8 cellular contexts compared by ENCODE assay signal in genomic region chr16:58732545-58733247, GRCh38. TPM values are rescaled to one million over a fixed set of nuclear protein-coding genes. Genes with fewer than 3 reads are reported as not detected.
DNase-seq lines count a peak whose midpoint lies in the region; ATAC-seq and TF ChIP-seq lines count a peak whose summit lies in the region.

No MANE protein-coding gene starts in this region.

- no peaks in the 10 kb centered on the region for H3K9me3 ChIP-seq in DOHH2 (ENCODE audit: control insufficient read depth, insufficient read depth, low read length)
- no peaks in the 10 kb centered on the region for H3K9me3 ChIP-seq in HUES64 (ENCODE audit: insufficient read depth, low read depth, low read length)
- H3K9me3 ChIP-seq in upper lobe of right lung, result no peaks in the 10 kb centered on the region

- H3K27ac ChIP-seq in DOHH2 (ENCODE audit: low read depth, low read length) (peak overlapping the region; percentile 71), HUES64 (ENCODE audit: low read depth, low read length) (no peak overlapping the region), upper lobe of right lung (peak overlapping the region; percentile 78)

- in situ Hi-C loops in astrocyte of the spinal cord (cut with HindIII; ENCODE audit: low sequenced_read_pairs), result no loop called here

- WGBS in HUES64, result 56% methylated on average over 9 of the region's 9 CpGs

- peak overlapping the region; percentile 86 for H3K9ac ChIP-seq in HUES64 (ENCODE audit: low read depth, low read length)

- no peaks in the 10 kb centered on the region for H3K36me3 Mint-ChIP-seq in memory B cell

- peaks cover 18% of the 10 kb centered on the region for H3K4me1 Mint-ChIP-seq in memory B cell

- peaks cover 10% of the 10 kb centered on the region for H3F3A ChIP-seq in DOHH2 (ENCODE audit: control insufficient read depth, insufficient read depth)

- intact Hi-C loops in upper lobe of right lung (cut with DNase I), result no loop called here

- H4K20me1 ChIP-seq in DOHH2 (ENCODE audit: control insufficient read depth, insufficient read depth, low read depth, low read length), result peaks cover 11% of the 10 kb centered on the region; the same call in 1 of the 2 replicates

- peak overlapping the region; percentile 99 for H3K4me3 Mint-ChIP-seq in memory B cell

- peak; percentile 39 for ATAC-seq in GM21381 (IDR thresholded peaks at IDR 0.05; ENCODE audit: unreplicated experiment)
- no peak for ATAC-seq in memory B cell (ENCODE audit: low read depth)
- no peak for ATAC-seq in upper lobe of right lung

- no peaks in the 10 kb centered on the region for H3K9me2 ChIP-seq in DOHH2 (replicated peaks; ENCODE audit: control insufficient read depth, low read length)

- TF ChIP-seq CTCF in DOHH2 (IDR thresholded peaks at IDR 0.05; ENCODE audit: low read depth, low read length, poor library complexity, severe bottlenecking) (no peak), astrocyte of the spinal cord (IDR thresholded peaks at IDR 0.05; ENCODE audit: low read depth, low read length) (no peak), upper lobe of right lung (IDR thresholded peaks at IDR 0.05) (no peak)

- DNase-seq in astrocyte of the spinal cord (ENCODE audit: low read depth, low spot score) (peak; percentile 48), memory B cell (ENCODE audit: low spot score in 2 of 2) (no peak), upper lobe of right lung (no peak), DMS153 treated with DMSO at 0.1 percent for 48 hours (lab: John Stamatoyannopoulos, UW; ENCODE audit: unreplicated experiment) (no peak)
- DNase-seq in NK-92 treated with Interleukin-12 subunit alpha and Interleukin-12 subunit beta, amount 100 ng/mL, for 24 hours (lab: John Stamatoyannopoulos, UW), result no peak

- H3K27ac Mint-ChIP-seq in memory B cell, result peak overlapping the region; percentile 91

- H3K36me3 ChIP-seq in DOHH2 (ENCODE audit: control insufficient read depth, low read length), result peaks cover 53% of the 10 kb centered on the region
- H3K36me3 ChIP-seq in HUES64 (ENCODE audit: insufficient read depth, low read length), result peaks cover 20% of the 10 kb centered on the region
- H3K36me3 ChIP-seq in upper lobe of right lung, result no peaks in the 10 kb centered on the region

- no peaks in the 10 kb centered on the region for H3K27me3 Mint-ChIP-seq in memory B cell

- H3K27me3 ChIP-seq in DOHH2 (ENCODE audit: control insufficient read depth, low read length) (no peaks in the 10 kb centered on the region), HUES64 (ENCODE audit: insufficient read depth, low read length) (no peaks in the 10 kb centered on the region), upper lobe of right lung (no peaks in the 10 kb centered on the region)

- no peaks in the 10 kb centered on the region for H3K9me3 Mint-ChIP-seq in memory B cell

- H3K4me1 ChIP-seq in DOHH2 (ENCODE audit: control insufficient read depth, low read length) (peaks cover 67% of the 10 kb centered on the region), HUES64 (ENCODE audit: insufficient read depth, low read length) (peaks cover 13% of the 10 kb centered on the region; the same call in 1 of the 2 replicates), upper lobe of right lung (peaks cover 14% of the 10 kb centered on the region)

- H3K4me3 ChIP-seq in DOHH2 (ENCODE audit: low read length) (peak overlapping the region; percentile 81), HUES64 (ENCODE audit: low read length) (peak overlapping the region; percentile 84), astrocyte of the spinal cord (ENCODE audit: low read depth, low read length) (peak overlapping the region; percentile 83), upper lobe of right lung (peak overlapping the region; percentile 84)

- H3K79me2 ChIP-seq in DOHH2 (ENCODE audit: control insufficient read depth, low read length), result peaks cover 65% of the 10 kb centered on the region

- H3K4me2 ChIP-seq in DOHH2 (ENCODE audit: low read length), result peak overlapping the region; percentile 98

RNA-seq across cellular contexts. Expression of gene GOT2, which starts 1.4 kb away (rescaled TPM):
- polyA plus RNA-seq in HUES64 (2013, experiment 1 of 2), result 150 TPM
- 146 TPM for polyA plus RNA-seq in HUES64 (2013, experiment 2 of 2)
- 51.6 TPM for total RNA-seq in upper lobe of right lung

RNA-seq across cellular contexts. Expression of gene SLC38A7, which starts 48.1 kb away (rescaled TPM):
- polyA plus RNA-seq in HUES64 (2013, experiment 1 of 2), result 17.3 TPM
- 15.7 TPM for polyA plus RNA-seq in HUES64 (2013, experiment 2 of 2)
- 24.1 TPM for total RNA-seq in upper lobe of right lung
